25 cellular contexts compared by ENCODE assay signal in the genomic region with DNA sequence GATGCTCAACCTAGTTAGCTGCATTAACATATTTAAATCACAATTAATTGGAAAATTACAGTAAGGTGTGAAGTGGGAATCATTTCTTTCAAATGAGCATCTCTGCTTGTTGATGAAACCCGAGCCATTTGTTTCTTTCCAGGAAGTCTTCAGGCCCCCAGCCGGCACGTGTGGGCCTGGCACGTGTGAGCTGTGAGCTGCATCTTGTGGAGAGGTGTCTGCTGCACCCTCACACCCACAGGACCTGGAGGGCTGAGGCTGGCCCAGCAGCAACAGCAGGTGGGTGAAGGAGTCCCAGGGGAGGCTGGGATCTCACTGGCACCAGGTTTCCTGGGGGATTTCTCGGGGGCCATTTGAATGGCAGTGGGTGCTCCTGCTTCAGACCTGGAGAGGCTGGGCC.
"Had no signal": no experiment of that assay in that cellular context is flagged by ENCODE, and none has a peak within 500 bp of the region (broad histone marks: within the 10 kb centered on the region; RNA-seq: fewer than 3 reads in every experiment).

No MANE protein-coding gene starts in this region.

- H3K4me1 Mint-ChIP-seq: memory B cell; naive thymus-derived CD4-positive, alpha-beta T cell; stimulated activated naive B cell treated with anti-CD40 and anti-IgM and Interleukin-4, amounts not matched to agents 10 μg/mL and 1 μg/mL and 100 μg/mL, for 72 hours had no signal

- H3K4me2 ChIP-seq: hepatocyte had no signal

- H3K9me3 Mint-ChIP-seq: natural killer cell treated with Interleukin-12 subunit alpha and Interleukin-12 subunit beta and Interleukin-15 and Interleukin-18, amount 100 ng/mL, for 72 hours had no signal

- H3K36me3 Mint-ChIP-seq: naive thymus-derived CD4-positive, alpha-beta T cell; natural killer cell treated with Interleukin-12 subunit alpha and Interleukin-12 subunit beta and Interleukin-15 and Interleukin-18, amount 100 ng/mL, for 72 hours; stimulated activated naive B cell treated with anti-CD40 and anti-IgM and Interleukin-4, amounts not matched to agents 10 μg/mL and 1 μg/mL and 100 μg/mL, for 72 hours had no signal

- H3K4me3 Mint-ChIP-seq: memory B cell; naive thymus-derived CD4-positive, alpha-beta T cell; natural killer cell treated with Interleukin-12 subunit alpha and Interleukin-12 subunit beta and Interleukin-15 and Interleukin-18, amount 100 ng/mL, for 72 hours; stimulated activated naive B cell treated with anti-CD40 and anti-IgM and Interleukin-4, amounts not matched to agents 10 μg/mL and 1 μg/mL and 100 μg/mL, for 72 hours had no signal

- H3K4me1 ChIP-seq: left ventricle myocardium inferior, pancreas, prostate gland, stomach, testis, thyroid gland, transverse colon, upper lobe of left lung had no signal

- H3K79me2 ChIP-seq: hepatocyte had no signal

- H3K27ac Mint-ChIP-seq: memory B cell; naive thymus-derived CD4-positive, alpha-beta T cell; natural killer cell treated with Interleukin-12 subunit alpha and Interleukin-12 subunit beta and Interleukin-15 and Interleukin-18, amount 100 ng/mL, for 72 hours; stimulated activated naive B cell treated with anti-CD40 and anti-IgM and Interleukin-4, amounts not matched to agents 10 μg/mL and 1 μg/mL and 100 μg/mL, for 72 hours had no signal

- DNase-seq: islet precursor cell; left ventricle myocardium inferior; midbrain; mucosa of descending colon; naive thymus-derived CD4-positive, alpha-beta T cell; pancreas; retina; right cardiac atrium; stimulated activated CD4-positive, alpha-beta T cell treated with anti-CD3 and anti-CD28 coated beads, Interleukin-12 subunit alpha, Interleukin-12 subunit beta, amount 100 ng/mL, for 4 hours; stimulated activated CD4-positive, alpha-beta T cell treated with anti-CD3 and anti-CD28 coated beads, Interleukin-15, amount 100 ng/mL, for 24 hours; stimulated activated CD4-positive, alpha-beta T cell treated with anti-CD3 and anti-CD28 coated beads, Interleukin-2, amount 100 ng/mL, for 24 hours; stimulated activated CD4-positive, alpha-beta T cell treated with anti-CD3 and anti-CD28 coated beads, Interleukin-4, amount 100 ng/mL, for 1 hour; stimulated activated naive B cell treated with anti-CD40 and anti-IgM and Interleukin-4, amounts not matched to agents 10 μg/mL and 1 μg/mL and 100 μg/mL, for 72 hours; stimulated activated naive CD8-positive, alpha-beta T cell treated with anti-CD3 and anti-CD28 coated beads, Interleukin-15, Interleukin-2, amounts not matched to agents 100 U/mL and 50 U/mL, for 24 hours; stomach; testis; thyroid gland; transverse colon; upper lobe of left lung had no signal

- H3K27ac ChIP-seq: hepatocyte, left ventricle myocardium inferior, pancreas, prostate gland, skin epidermis, stomach, testis, thyroid gland, transverse colon, upper lobe of left lung had no signal

- H3K9me3 ChIP-seq: left ventricle myocardium inferior, mucosa of descending colon, pancreas, prostate gland, stomach, testis, thyroid gland, transverse colon, upper lobe of left lung had no signal

- H2AFZ ChIP-seq: hepatocyte had no signal

- ATAC-seq: mucosa of descending colon; naive thymus-derived CD4-positive, alpha-beta T cell; natural killer cell treated with Interleukin-12 subunit alpha and Interleukin-12 subunit beta and Interleukin-15 and Interleukin-18, amount 100 ng/mL, for 72 hours; pancreas; right cardiac atrium; sciatic nerve; stimulated activated naive B cell treated with anti-CD40 and anti-IgM and Interleukin-4, amounts not matched to agents 10 μg/mL and 1 μg/mL and 100 μg/mL, for 72 hours; stimulated activated naive CD8-positive, alpha-beta T cell treated with anti-CD3 and anti-CD28 coated beads, Interleukin-15, Interleukin-2, amounts not matched to agents 100 U/mL and 50 U/mL, for 24 hours had no signal

- H3K4me3 ChIP-seq: hepatocyte, left ventricle myocardium inferior, mucosa of descending colon, pancreas, prostate gland, skin epidermis, stomach, testis, thyroid gland, transverse colon, upper lobe of left lung had no signal

- H3K27me3 ChIP-seq: hepatocyte, pancreas, stomach, testis, thyroid gland, transverse colon, upper lobe of left lung had no signal

- H3K27me3 Mint-ChIP-seq: stimulated activated naive B cell treated with anti-CD40 and anti-IgM and Interleukin-4, amounts not matched to agents 10 μg/mL and 1 μg/mL and 100 μg/mL, for 72 hours had no signal

- H3K36me3 ChIP-seq: left ventricle myocardium inferior, pancreas, prostate gland, stomach, thyroid gland, transverse colon, upper lobe of left lung had no signal
